In genomic region chr7:135970682-135971365, GRCh38 we compare ENCODE assay signal across 10 cellular contexts. TPM values are rescaled to one million over a fixed set of nuclear protein-coding genes. Genes with fewer than 3 reads are reported as not detected.
A peak's percentile ranks its signal among the peaks of the same experiment; 100 is the strongest.
DNase-seq lines count a peak whose midpoint lies in the region; ATAC-seq and TF ChIP-seq lines count a peak whose summit lies in the region.
"Had no signal": no experiment of that assay in that cellular context is flagged by ENCODE, and none has a peak within 500 bp of the region (broad histone marks: within the 10 kb centered on the region; RNA-seq: fewer than 3 reads in every experiment).

No MANE protein-coding gene starts in this region.

- H3K79me2 ChIP-seq in OCI-LY3 (ENCODE audit: low read length), result peaks cover 93% of the 10 kb centered on the region

- H3K27me3 ChIP-seq in BLaER1 (no peaks in the 10 kb centered on the region), OCI-LY3 (ENCODE audit: low read depth, low read length) (no peaks in the 10 kb centered on the region), body of pancreas (no peaks in the 10 kb centered on the region)
- H3K27me3 ChIP-seq: MG63 had no signal

- H3K4me1 ChIP-seq in BLaER1 (peaks cover 81% of the 10 kb centered on the region), OCI-LY3 (ENCODE audit: low read length) (peaks cover 72% of the 10 kb centered on the region), body of pancreas (peaks cover 21% of the 10 kb centered on the region)

- ATAC-seq in GM19328 (IDR thresholded peaks at IDR 0.05; ENCODE audit: unreplicated experiment) (peak; percentile 75), HG03066 (IDR thresholded peaks at IDR 0.05; ENCODE audit: low read depth, unreplicated experiment) (peak; percentile 73), body of pancreas (no peak)
- ATAC-seq in activated CD4-positive, CD25-positive, alpha-beta regulatory T cell treated with anti-CD3 and anti-CD28 coated beads, Interleukin-2, amount 50 U/mL, for 24 hours, result no peak

- peaks cover 89% of the 10 kb centered on the region for H4K20me1 ChIP-seq in BLaER1
- H4K20me1 ChIP-seq in OCI-LY3 (ENCODE audit: insufficient read depth, low read length), result peaks cover 78% of the 10 kb centered on the region

- no peak for TF ChIP-seq CTCF in OCI-LY3 (IDR thresholded peaks at IDR 0.05; ENCODE audit: low read depth, low read length)
- TF ChIP-seq CTCF in body of pancreas (IDR thresholded peaks at IDR 0.05), result no peak

- H2AFZ ChIP-seq in OCI-LY3 (ENCODE audit: low read depth, low read length), result no peak overlapping the region

- H3K9me3 ChIP-seq in BLaER1 (no peaks in the 10 kb centered on the region), OCI-LY3 (ENCODE audit: insufficient read depth, low read length) (no peaks in the 10 kb centered on the region), body of pancreas (no peaks in the 10 kb centered on the region)
- H3K9me3 ChIP-seq: MG63 had no signal

- H3K4me3 ChIP-seq in BLaER1, result 0 out of 2 replicates have a peak overlapping the region, but pooled peaks have one; percentile 0
- H3K4me3 ChIP-seq in OCI-LY3 (ENCODE audit: low read length), result peak overlapping the region; percentile 59
- H3K4me3 ChIP-seq in body of pancreas, result no peak overlapping the region
- H3K4me3 ChIP-seq: MG63 had no signal

- TF ChIP-seq POLR2A in body of pancreas (IDR thresholded peaks at IDR 0.05), result no peak

- DNase-seq in body of pancreas (no peak), cerebellum (ENCODE audit: low spot score) (no peak), NK-92 (lab: John Stamatoyannopoulos, UW; ENCODE audit: unreplicated experiment) (no peak)
- DNase-seq: COR-L47, MG63 had no signal

- H3K9ac ChIP-seq in BLaER1, result peak overlapping the region; percentile 54; the same call in 1 of the 2 replicates
- H3K9ac ChIP-seq in OCI-LY3 (ENCODE audit: low read length), result peak overlapping the region; percentile 43

- H3K27ac ChIP-seq in BLaER1, result peak overlapping the region; percentile 50; the same call in 1 of the 2 replicates
- peak overlapping the region; percentile 96 for H3K27ac ChIP-seq in OCI-LY3 (ENCODE audit: low read length)
- H3K27ac ChIP-seq in body of pancreas, result peak overlapping the region in 1 of 4 donors; percentile 8

- H3K36me3 ChIP-seq in BLaER1 (peaks cover 28% of the 10 kb centered on the region), OCI-LY3 (replicated peaks; ENCODE audit: low read depth, low read length) (peaks cover 47% of the 10 kb centered on the region), body of pancreas (replicated peaks in 1 of 2; ENCODE audit: insufficient read depth in 1 of 2, low read depth in 2 of 2) (no peaks in the 10 kb centered on the region)

- intact Hi-C loops in body of pancreas (cut with DNase I), result no loop called here

- H3K4me2 ChIP-seq in BLaER1 (peak overlapping the region; percentile 78), OCI-LY3 (ENCODE audit: low read length) (peak overlapping the region; percentile 90)

- 63 to 86% methylated on average over 1 of the region's 1 CpG for WGBS in body of pancreas, 2 donors

RNA-seq across cellular contexts. Expression of gene MTPN, which starts 6.3 kb away (rescaled TPM):
- total RNA-seq in body of pancreas (10 to 100 TPM; 23.1 to 25.1 TPM), cerebellum (163 TPM)

Comparison
In these comparisons a context has a peak if more than half of its experiments do, and no peak if none do; other contexts are left out.
1. H3K4me3 ChIP-seq: peak in BLaER1 (single experiment) and OCI-LY3 (single experiment); none in body of pancreas (0 of 2).
2. ATAC-seq: peak in GM19328 (single experiment) and HG03066 (single experiment); none in body of pancreas (single experiment) and activated CD4-positive, CD25-positive, alpha-beta regulatory T cell treated with anti-CD3 and anti-CD28 coated beads, Interleukin-2, amount 50 U/mL, for 24 hours (0 of 2).